ENCODE assay signal across 5 cellular contexts in genomic region chr22:21383451-21383823, GRCh38.
DNase-seq lines count a peak whose midpoint lies in the region; ATAC-seq and TF ChIP-seq lines count a peak whose summit lies in the region.
"Not testable (repeated sequence)": the region's sequence is repeated elsewhere in the genome, so short reads cannot be mapped to it uniquely, and the experiment has no call there.

Gene RIMBP3B, plus strand, starts transcription at chr22:21383751. Its CDS starts 108 bp downstream, at chr22:21383859.

- not testable (repeated sequence) for H4K20me1 ChIP-seq in DND-41 (ENCODE audit: insufficient read depth, low read length)

- ATAC-seq in DND-41 (ENCODE audit: insufficient read depth, low read depth) (peak; percentile 10; the same call in 2 of the 3 replicates), GM18907 (IDR thresholded peaks at IDR 0.05; ENCODE audit: unreplicated experiment) (peak; percentile 22), HG02973 (IDR thresholded peaks at IDR 0.05; ENCODE audit: unreplicated experiment) (peak; percentile 12), HG03439 (IDR thresholded peaks at IDR 0.05; ENCODE audit: unreplicated experiment) (peak; percentile 12)
- peak; percentile 1 for ATAC-seq in stimulated activated naive CD8-positive, alpha-beta T cell treated with anti-CD3 and anti-CD28 coated beads, Interleukin-15, Interleukin-2, amounts not matched to agents 100 U/mL and 50 U/mL, for 24 hours

- TF ChIP-seq CTCF in DND-41 (IDR thresholded peaks at IDR 0.05; ENCODE audit: borderline replicate concordance, extremely low read depth, low read length, poor library complexity, severe bottlenecking) = not testable (repeated sequence)

- H3K4me3 ChIP-seq in DND-41 (ENCODE audit: low read depth in 1 of 2, low read length in 2 of 2) = not testable (repeated sequence)

- H3K27me3 ChIP-seq in DND-41 (ENCODE audit: insufficient read depth, low read length, poor library complexity) = not testable (repeated sequence)

- H3K36me3 ChIP-seq in DND-41 (ENCODE audit: insufficient read depth, low read length) = not testable (repeated sequence)

- not testable (repeated sequence) for H3K4me1 ChIP-seq in DND-41 (ENCODE audit: insufficient read depth, low read length)

- not testable (repeated sequence) for H3K79me2 ChIP-seq in DND-41 (ENCODE audit: insufficient read depth, low read length)

- H3K9me3 ChIP-seq in DND-41 (ENCODE audit: insufficient read depth, low read length, severe bottlenecking) = not testable (repeated sequence)

- not testable (repeated sequence) for H2AFZ ChIP-seq in DND-41 (ENCODE audit: low read depth, low read length)

- not testable (repeated sequence) for DNase-seq in DND-41; stimulated activated naive CD8-positive, alpha-beta T cell treated with anti-CD3 and anti-CD28 coated beads, Interleukin-15, Interleukin-2, amounts not matched to agents 100 U/mL and 50 U/mL, for 24 hours

- not testable (repeated sequence) for H3K9ac ChIP-seq in DND-41 (ENCODE audit: low read depth, low read length)

- H3K27ac ChIP-seq in DND-41 (ENCODE audit: low read length) = not testable (repeated sequence)

- not testable (repeated sequence) for H3K4me2 ChIP-seq in DND-41 (ENCODE audit: insufficient read depth, low read length)
